In the genomic region with DNA sequence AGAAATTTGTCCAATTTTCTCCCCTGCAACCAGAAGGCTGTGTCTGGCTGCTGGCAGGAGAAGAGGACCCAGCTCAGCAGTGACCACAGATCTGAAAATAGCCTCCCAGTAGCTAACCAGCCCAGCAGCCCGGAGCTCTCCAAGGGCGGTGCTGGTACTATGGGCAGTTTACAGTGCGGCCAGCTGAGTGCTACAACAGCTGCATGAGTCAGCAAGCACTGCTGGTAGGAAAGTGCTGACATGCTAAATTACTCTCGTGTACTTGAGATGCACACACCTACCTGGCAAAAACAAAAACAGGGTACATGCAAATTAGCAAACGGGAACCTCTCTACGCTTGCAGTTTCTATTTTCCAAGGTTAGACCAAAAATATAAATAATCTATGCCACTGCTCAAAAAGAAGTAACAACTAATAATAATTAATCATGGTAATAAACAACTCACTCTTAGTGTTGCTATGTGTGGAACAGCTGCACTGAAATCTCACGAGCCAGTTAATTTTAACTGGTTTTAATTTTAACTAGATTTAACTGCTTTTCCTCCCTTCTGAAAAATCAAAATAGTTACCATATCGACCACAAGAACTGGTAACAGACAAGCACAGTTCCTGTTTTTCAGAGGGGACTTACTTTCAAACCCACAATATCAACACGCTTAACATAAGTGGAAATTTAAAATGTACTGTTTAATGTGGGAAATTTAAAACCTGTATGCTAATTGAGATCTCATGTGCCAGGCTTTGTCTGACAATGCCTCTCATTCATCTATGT, we compare ENCODE assay signal across 8 cellular contexts. TPM values are rescaled to one million over a fixed set of nuclear protein-coding genes. Genes with fewer than 3 reads are reported as not detected.
DNase-seq lines count a peak whose midpoint lies in the region; ATAC-seq, FAIRE-seq and TF ChIP-seq lines count a peak whose summit lies in the region.

No MANE protein-coding gene starts in this region.

- peak; percentile 46 for FAIRE-seq in HTR-8/SVneo (lab: Jason Lieb, UNC)

- H3K27me3 ChIP-seq in SJSA1 (replicated peaks) (no peaks in the 10 kb centered on the region), right cardiac atrium (ENCODE audit: control insufficient read depth, insufficient read depth) (no peaks in the 10 kb centered on the region), rectal smooth muscle tissue (ENCODE audit: control insufficient read depth, insufficient read depth, low read length) (no peaks in the 10 kb centered on the region)

- H3K4me1 ChIP-seq in SJSA1 (replicated peaks) = peaks cover 23% of the 10 kb centered on the region
- H3K4me1 ChIP-seq in right cardiac atrium (ENCODE audit: control insufficient read depth, insufficient read depth, low read length) = peaks cover 5% of the 10 kb centered on the region
- H3K4me1 ChIP-seq in rectal smooth muscle tissue (ENCODE audit: control insufficient read depth, insufficient read depth, low read length) = peaks cover 6% of the 10 kb centered on the region

- ATAC-seq in GM21576 (IDR thresholded peaks at IDR 0.05; ENCODE audit: unreplicated experiment) (peak; percentile 58), right cardiac atrium (peak; percentile 99 to 100)

- DNase-seq in EH (ENCODE audit: low read depth) = peak; percentile 87
- DNase-seq in HTR-8/SVneo (ENCODE audit: insufficient read length, low spot score) = peak; percentile 37
- DNase-seq in SJSA1 (ENCODE audit: low read depth in 1 of 2, low spot score in 2 of 2) = peak; percentile 82 to 89
- DNase-seq in astrocyte of the cerebellum (ENCODE audit: low read depth) = peak; percentile 85
- DNase-seq in right cardiac atrium = peak; percentile 82 to 92 (median 89)
- no peak for DNase-seq in GDM1 (lab: John Stamatoyannopoulos, UW)

- TF ChIP-seq CTCF in astrocyte of the cerebellum (IDR thresholded peaks at IDR 0.05; ENCODE audit: low read depth, low read length, missing control alignments) = no peak

- no peaks in the 10 kb centered on the region for H3K36me3 ChIP-seq in SJSA1
- no peaks in the 10 kb centered on the region for H3K36me3 ChIP-seq in rectal smooth muscle tissue (ENCODE audit: control insufficient read depth, insufficient read depth, low read length)

- intact Hi-C loops in right cardiac atrium (cut with DNase I) = loop anchor here in 2 of 4 donors (10.0 kb wide), 2 partner anchors 71 to 189 kb away; no protein-coding TSS in a partner anchor

- 0 out of 2 replicates have a peak, but pooled peaks cover 2% of the 10 kb centered on the region for H3K9me3 ChIP-seq in SJSA1 (replicated peaks)
- no peaks in the 10 kb centered on the region for H3K9me3 ChIP-seq in right cardiac atrium (ENCODE audit: control insufficient read depth, low read length)

- 18% methylated on average over 9 of the region's 9 CpGs for WGBS in right cardiac atrium

- H3K4me3 ChIP-seq in SJSA1 = no peak overlapping the region
- H3K4me3 ChIP-seq in astrocyte of the cerebellum (ENCODE audit: low read depth, low read length) = peak overlapping the region; percentile 28
- H3K4me3 ChIP-seq in right cardiac atrium (ENCODE audit: low read length) = peak overlapping the region; percentile 29
- H3K4me3 ChIP-seq in rectal smooth muscle tissue (ENCODE audit: low read length) = peak overlapping the region; percentile 9

- in situ Hi-C loops in astrocyte of the cerebellum (cut with HindIII; ENCODE audit: low sequenced_read_pairs) = loop anchor here (5.0 to 10.0 kb wide), 2 partner anchors 82 to 301 kb away; no protein-coding TSS in a partner anchor

- no peak overlapping the region for H3K9ac ChIP-seq in rectal smooth muscle tissue (ENCODE audit: low read length)

- H3K27ac ChIP-seq in SJSA1 (peak overlapping the region; percentile 53), right cardiac atrium (ENCODE audit: low read length) (no peak overlapping the region), rectal smooth muscle tissue (ENCODE audit: low read depth, low read length) (peak overlapping the region; percentile 17)

RNA-seq across cellular contexts. Expression of gene BACH2, which starts 10.8 kb away (rescaled TPM):
- total RNA-seq in SJSA1 (2014; rRNA removed; shearing (Covaris generic)) = 1.3 and 1.4 TPM in 2 replicates
- total RNA-seq in right cardiac atrium = 1 to 10 TPM; 1.1 to 2.8 (median 1.6) TPM
- 0.61 TPM for polyA plus RNA-seq in right cardiac atrium
